1 cellular context compared by ENCODE assay signal in genomic region chr13:25901460-25902376, GRCh38.
TF ChIP-seq lines count a peak whose summit lies in the region.

No MANE protein-coding gene starts in this region.

TF ChIP-seq in GM12878, 131 proteins besides CTCF, POLR2A, EP300 and RAD21 (continued from another document):
- TF ChIP-seq PAX5 (IDR thresholded peaks at IDR 0.05; ENCODE audit: borderline replicate concordance, low read depth, low read length) (peak; percentile 39; the same call in 1 of the 2 replicates), SKIL (IDR thresholded peaks at IDR 0.05; ENCODE audit: low read depth, poor library complexity, severe bottlenecking) (peak; percentile 52), MTA2 (IDR thresholded peaks at IDR 0.05; ENCODE audit: low read depth) (peak; percentile 23; the same call in 1 of the 2 replicates), BMI1 (IDR thresholded peaks at IDR 0.05; ENCODE audit: borderline replicate concordance) (peak; percentile 51), EED (IDR thresholded peaks at IDR 0.05; ENCODE audit: low read depth) (peak; percentile 43; the same call in 1 of the 2 replicates), POU2F2 (IDR thresholded peaks at IDR 0.05; ENCODE audit: borderline replicate concordance, low read depth, low read length) (peak; percentile 33; the same call in 1 of the 3 replicates), LARP7 (IDR thresholded peaks at IDR 0.05) (no peak), CREM (IDR thresholded peaks at IDR 0.05; ENCODE audit: low read depth) (peak; percentile 46; the same call in 1 of the 2 replicates), JUNB (IDR thresholded peaks at IDR 0.05) (peak; percentile 75), FOXK2 (IDR thresholded peaks at IDR 0.05) (no peak)
